ENCODE assay signal across 14 cellular contexts in the genomic region with DNA sequence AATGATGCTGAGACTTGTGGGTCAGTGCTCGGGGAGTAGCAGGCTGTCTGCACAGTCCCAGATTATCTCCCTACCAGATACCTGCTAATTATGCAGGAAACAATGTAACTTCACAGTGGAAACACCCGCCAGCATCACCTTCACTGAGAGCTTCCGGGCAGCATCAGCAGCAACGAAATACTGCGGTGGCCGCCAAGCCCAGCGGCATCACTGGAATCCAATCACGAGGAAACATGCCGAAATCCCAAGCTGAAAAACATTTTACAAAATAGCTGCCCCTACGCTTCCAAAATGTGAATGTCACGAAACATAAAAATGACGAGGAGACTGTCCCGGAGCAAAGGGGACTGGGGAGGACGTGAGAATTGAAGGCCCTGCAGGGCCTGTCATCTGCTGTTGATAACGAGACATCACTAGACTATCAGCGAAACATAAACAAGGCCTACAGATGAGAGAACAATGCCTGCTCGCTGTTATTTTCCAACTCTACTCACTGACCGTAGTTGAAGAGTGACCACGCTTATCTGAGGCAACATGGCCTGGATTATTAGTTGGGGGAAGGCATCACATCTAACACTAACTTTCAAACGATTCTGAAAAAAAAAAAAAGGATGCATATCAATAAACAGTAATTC.
DNase-seq lines count a peak whose midpoint lies in the region; ATAC-seq and TF ChIP-seq lines count a peak whose summit lies in the region.
"Had no signal": no experiment of that assay in that cellular context is flagged by ENCODE, and none has a peak within 500 bp of the region (broad histone marks: within the 10 kb centered on the region; RNA-seq: fewer than 3 reads in every experiment).

No MANE protein-coding gene starts in this region.

- peak; percentile 1 for DNase-seq in stimulated activated CD4-positive, alpha-beta T cell treated with anti-CD3 and anti-CD28 coated beads, Interleukin-4, amount 100 ng/mL, for 1 hour
- no peak for DNase-seq in stimulated activated CD4-positive, alpha-beta T cell treated with anti-CD3 and anti-CD28 coated beads, Interleukin-12 subunit alpha, Interleukin-12 subunit beta, amount 100 ng/mL, for 4 hours
- DNase-seq in fibroblast of gingiva (ENCODE audit: low read depth) (peak; percentile 40), nephron progenitor cell (no peak), EL (no peak), cerebellar cortex (ENCODE audit: low spot score) (no peak), GM20000 (ENCODE audit: low spot score) (no peak)
- DNase-seq: NCI-H1048; stimulated activated CD4-positive, alpha-beta T cell treated with anti-CD3 and anti-CD28 coated beads, Interleukin-2, amount 100 ng/mL, for 48 hours; T1000; trophoblast cell had no signal

- peaks cover 85% of the 10 kb centered on the region for H3K36me3 Mint-ChIP-seq in nephron progenitor cell (ENCODE audit: low read depth)

- TF ChIP-seq CTCF in nephron progenitor cell (IDR thresholded peaks at IDR 0.05) = no peak
- no peak for TF ChIP-seq CTCF in GM20000 (IDR thresholded peaks at IDR 0.05; ENCODE audit: extremely low read depth, missing control alignments)

- peaks cover 52% of the 10 kb centered on the region for H3K9me3 Mint-ChIP-seq in nephron progenitor cell

- H3K27ac Mint-ChIP-seq in nephron progenitor cell = peak overlapping the region; percentile 35
- H3K27ac Mint-ChIP-seq: B cell had no signal

- peaks cover 48% of the 10 kb centered on the region for H3K4me1 Mint-ChIP-seq in nephron progenitor cell

- H3K27me3 Mint-ChIP-seq in nephron progenitor cell (ENCODE audit: low read depth, poor library complexity) = peaks cover 3% of the 10 kb centered on the region
- H3K27me3 Mint-ChIP-seq: B cell had no signal

- H3K4me3 Mint-ChIP-seq in nephron progenitor cell = no peak overlapping the region
- H3K4me3 Mint-ChIP-seq: neural progenitor cell had no signal

- no peak for ATAC-seq in GM21390 (IDR thresholded peaks at IDR 0.05; ENCODE audit: unreplicated experiment)

Comparison
In these comparisons a context has a peak if more than half of its experiments do, and no peak if none do; other contexts are left out.
1. DNase-seq: peak in stimulated activated CD4-positive, alpha-beta T cell treated with anti-CD3 and anti-CD28 coated beads, Interleukin-4, amount 100 ng/mL, for 1 hour (single experiment) and fibroblast of gingiva (single experiment); none in stimulated activated CD4-positive, alpha-beta T cell treated with anti-CD3 and anti-CD28 coated beads, Interleukin-12 subunit alpha, Interleukin-12 subunit beta, amount 100 ng/mL, for 4 hours (single experiment), nephron progenitor cell (single experiment), EL (single experiment), cerebellar cortex (single experiment) and GM20000 (single experiment).